In the genomic region with DNA sequence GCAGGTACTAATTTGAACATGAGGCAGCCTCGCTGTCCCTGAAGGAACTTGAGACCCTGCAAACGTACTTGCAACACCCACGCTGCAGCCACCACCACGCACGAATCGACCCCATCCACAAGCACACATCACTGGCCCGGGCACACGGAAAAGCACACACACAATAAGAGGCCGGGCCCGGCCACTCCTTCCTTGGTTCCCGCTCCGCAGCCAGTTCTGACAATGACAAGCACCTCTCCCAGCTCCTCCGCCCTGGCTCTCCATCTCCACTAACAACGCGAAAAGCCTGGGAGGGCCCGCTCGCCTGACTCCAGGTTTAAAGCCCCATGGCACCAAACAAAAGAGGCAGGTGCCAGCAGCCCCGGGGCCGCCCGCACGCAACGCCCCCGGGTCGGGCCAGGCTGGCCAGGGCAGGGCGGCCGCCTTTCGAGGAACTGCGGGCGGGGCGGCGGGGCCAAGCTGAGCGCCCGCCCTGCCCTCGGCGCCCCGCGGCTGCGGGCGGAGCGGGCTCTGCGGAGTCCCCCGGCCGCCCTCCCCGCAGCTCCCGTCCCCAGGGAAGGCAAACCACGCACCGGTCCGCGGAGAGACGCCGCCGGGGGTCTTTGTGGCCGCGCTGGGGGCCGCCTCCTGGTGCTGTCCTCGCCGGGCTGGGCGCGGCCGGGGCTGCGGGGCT, we compare ENCODE assay signal across 8 cellular contexts. TPM values are rescaled to one million over a fixed set of nuclear protein-coding genes. Genes with fewer than 3 reads are reported as not detected.
DNase-seq lines count a peak whose midpoint lies in the region; ATAC-seq, FAIRE-seq and TF ChIP-seq lines count a peak whose summit lies in the region.

No MANE protein-coding gene starts in this region.

- CTCF ChIA-PET in PC-3 (lab: Charles Lee), result interaction anchor here (0.6 kb wide), 1 partner anchor 35 kb away, joined by 3 read pairs; no protein-coding TSS in a partner anchor

- DNase-seq in ELF-1 (ENCODE audit: low read depth, low spot score) (peak; percentile 37), PC-3 (no peak), globus pallidus (ENCODE audit: low spot score) (peak; percentile 9), retina (peak; percentile 86), RPMI8226 (no peak), midbrain (lab: John Stamatoyannopoulos, UW) (no peak), RCC 7860 (ENCODE audit: low spot score) (no peak)
- no peak for DNase-seq in activated T-cell treated with anti-CD3 and anti-CD28 coated beads, Interleukin-2, amount 50 U/mL, for 24 hours

- peak overlapping the region; percentile 18; the same call in 1 of the 2 replicates for H3K4me3 ChIP-seq in PC-3 (ENCODE audit: low read length)

- no peak overlapping the region for H3K4me3 Mint-ChIP-seq in activated T-cell treated with anti-CD3 and anti-CD28 coated beads, Interleukin-2, amount 50 U/mL, for 24 hours

- H3K27ac ChIP-seq in PC-3 (ENCODE audit: low read length), result no peak overlapping the region

- no peak for TF ChIP-seq CTCF in PC-3 (conservative IDR thresholded peaks at IDR 0.05; ENCODE audit: low read depth, low read length)

- H3K4me2 ChIP-seq in PC-3 (ENCODE audit: low read length), result peak overlapping the region; percentile 57

- no peak overlapping the region for H3K27ac Mint-ChIP-seq in activated T-cell treated with anti-CD3 and anti-CD28 coated beads, Interleukin-2, amount 50 U/mL, for 24 hours

- H2AFZ ChIP-seq in PC-3 (ENCODE audit: low read length), result peak overlapping the region; percentile 30; the same call in 1 of the 2 replicates

- no peaks in the 10 kb centered on the region for H3K9me3 ChIP-seq in PC-3 (ENCODE audit: low read length)

- no peaks in the 10 kb centered on the region for H3K36me3 Mint-ChIP-seq in activated T-cell treated with anti-CD3 and anti-CD28 coated beads, Interleukin-2, amount 50 U/mL, for 24 hours (ENCODE audit: low read depth)

- ATAC-seq in PC-3, result peak; percentile 37

- no peak overlapping the region for H3K9ac ChIP-seq in PC-3 (ENCODE audit: low read length)

- no peaks in the 10 kb centered on the region for H3K79me2 ChIP-seq in PC-3 (ENCODE audit: low read length)

- no peak for FAIRE-seq in RCC 7860 (lab: Jason Lieb, UNC)

- no TSS peak for BruUV-seq in PC-3 (replicated peaks; lab: Mats Ljungman, UMichigan)

- no peaks in the 10 kb centered on the region for H3K4me1 ChIP-seq in PC-3 (ENCODE audit: insufficient read depth, low read length)

- H3K9me2 ChIP-seq in PC-3 (replicated peaks; ENCODE audit: low read length), result no peaks in the 10 kb centered on the region

- no peaks in the 10 kb centered on the region for H3K4me1 Mint-ChIP-seq in activated T-cell treated with anti-CD3 and anti-CD28 coated beads, Interleukin-2, amount 50 U/mL, for 24 hours (ENCODE audit: low read depth)

- H3K9me3 Mint-ChIP-seq in activated T-cell treated with anti-CD3 and anti-CD28 coated beads, Interleukin-2, amount 50 U/mL, for 24 hours, result no peaks in the 10 kb centered on the region

- POLR2A ChIA-PET in PC-3 (lab: Charles Lee; ENCODE audit: unreplicated experiment), result no interaction called here

- H3K27me3 ChIP-seq in PC-3 (ENCODE audit: low read length), result peaks cover 32% of the 10 kb centered on the region

- peaks cover 40% of the 10 kb centered on the region for H3K27me3 Mint-ChIP-seq in activated T-cell treated with anti-CD3 and anti-CD28 coated beads, Interleukin-2, amount 50 U/mL, for 24 hours

- H3F3A ChIP-seq in PC-3 (ENCODE audit: low read length, unreplicated experiment), result no peaks in the 10 kb centered on the region

- no peaks in the 10 kb centered on the region for H4K20me1 ChIP-seq in PC-3 (ENCODE audit: low read length)

- intact Hi-C loops in PC-3 (cut with micrococcal nuclease), result no loop called here

- no peaks in the 10 kb centered on the region for H3K36me3 ChIP-seq in PC-3 (ENCODE audit: low read depth, low read length)

RNA-seq across cellular contexts. Expression of a gene that starts 0.5 kb away (rescaled TPM):
- 0.12 TPM in 1 of 2 replicates, not detected in the other for total RNA-seq in PC-3 (2014; rRNA removed)

Comparison
In these comparisons a context has a peak if more than half of its experiments do, and no peak if none do; other contexts are left out.
1. DNase-seq: peak in ELF-1 (single experiment), globus pallidus (single experiment) and retina (single experiment); none in PC-3 (single experiment), RPMI8226 (single experiment), midbrain (single experiment), RCC 7860 (single experiment) and activated T-cell treated with anti-CD3 and anti-CD28 coated beads, Interleukin-2, amount 50 U/mL, for 24 hours (single experiment).